Comparison of ENCODE assay signal across 21 cellular contexts in the genomic region with DNA sequence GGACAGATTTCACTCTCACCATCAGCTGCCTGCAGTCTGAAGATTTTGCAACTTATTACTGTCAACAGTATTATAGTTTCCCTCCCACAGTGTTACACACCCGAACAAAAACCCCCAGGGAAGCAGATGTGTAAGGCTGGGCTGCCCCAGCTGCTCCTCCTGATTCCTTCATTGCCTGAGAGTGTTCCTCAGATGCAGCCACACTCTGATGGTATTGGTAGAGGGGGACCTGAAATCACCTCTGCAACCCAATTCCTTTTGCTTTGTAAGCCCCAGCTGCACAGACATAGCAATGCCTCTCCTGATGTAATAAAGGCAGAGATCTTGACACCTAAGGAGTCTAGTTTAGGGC.
"Had no signal": no experiment of that assay in that cellular context is flagged by ENCODE, and none has a peak within 500 bp of the region (broad histone marks: within the 10 kb centered on the region; RNA-seq: fewer than 3 reads in every experiment).

No MANE protein-coding gene starts in this region.

- H3K4me1 Mint-ChIP-seq: nephron progenitor cell had no signal

- H3K27ac ChIP-seq: dorsolateral prefrontal cortex, epithelial cell of prostate, esophagus muscularis mucosa, gastrocnemius medialis, left ventricle myocardium inferior, lower lobe of right lung, parathyroid adenoma, psoas muscle, right lobe of liver, tibial artery, upper lobe of left lung, uterus had no signal

- H3K4me3 Mint-ChIP-seq: nephron progenitor cell had no signal

- H3K9ac ChIP-seq: parathyroid adenoma had no signal

- H2AFZ ChIP-seq: parathyroid adenoma had no signal

- DNase-seq: cortex of kidney; dorsolateral prefrontal cortex; effector memory CD4-positive, alpha-beta T cell; gastrocnemius medialis; kidney; left cardiac atrium; left ventricle myocardium inferior; lower lobe of right lung; mesenchymal stem cell; midbrain; nephron progenitor cell; psoas muscle; retina; right lobe of liver; stimulated activated naive CD8-positive, alpha-beta T cell treated with anti-CD3 and anti-CD28 coated beads, Interleukin-15, Interleukin-2, amounts not matched to agents 100 U/mL and 50 U/mL, for 24 hours; tibial artery; upper lobe of left lung; uterus had no signal

- ATAC-seq: gastrocnemius medialis; left cardiac atrium; lower lobe of right lung; psoas muscle; right lobe of liver; stimulated activated naive CD8-positive, alpha-beta T cell treated with anti-CD3 and anti-CD28 coated beads, Interleukin-15, Interleukin-2, amounts not matched to agents 100 U/mL and 50 U/mL, for 24 hours had no signal

- H3K79me2 ChIP-seq: parathyroid adenoma had no signal

- H3K27me3 ChIP-seq: gastrocnemius medialis, right lobe of liver, tibial artery, upper lobe of left lung, uterus had no signal

- H3K4me1 ChIP-seq: esophagus muscularis mucosa, gastrocnemius medialis, left ventricle myocardium inferior, lower lobe of right lung, parathyroid adenoma, psoas muscle, right lobe of liver, tibial artery, upper lobe of left lung, uterus had no signal

- H3K27ac Mint-ChIP-seq: nephron progenitor cell had no signal

- H3K9me3 ChIP-seq: esophagus muscularis mucosa, gastrocnemius medialis, left ventricle myocardium inferior, lower lobe of right lung, psoas muscle, right lobe of liver, tibial artery, upper lobe of left lung, uterus had no signal

- H3K36me3 ChIP-seq: esophagus muscularis mucosa, gastrocnemius medialis, left ventricle myocardium inferior, lower lobe of right lung, right lobe of liver, tibial artery, upper lobe of left lung, uterus had no signal

- H3K4me3 ChIP-seq: dorsolateral prefrontal cortex, esophagus muscularis mucosa, gastrocnemius medialis, left ventricle myocardium inferior, lower lobe of right lung, psoas muscle, right lobe of liver, tibial artery, upper lobe of left lung, uterus had no signal
